Comparison of ENCODE assay signal across 19 cellular contexts in the genomic region with DNA sequence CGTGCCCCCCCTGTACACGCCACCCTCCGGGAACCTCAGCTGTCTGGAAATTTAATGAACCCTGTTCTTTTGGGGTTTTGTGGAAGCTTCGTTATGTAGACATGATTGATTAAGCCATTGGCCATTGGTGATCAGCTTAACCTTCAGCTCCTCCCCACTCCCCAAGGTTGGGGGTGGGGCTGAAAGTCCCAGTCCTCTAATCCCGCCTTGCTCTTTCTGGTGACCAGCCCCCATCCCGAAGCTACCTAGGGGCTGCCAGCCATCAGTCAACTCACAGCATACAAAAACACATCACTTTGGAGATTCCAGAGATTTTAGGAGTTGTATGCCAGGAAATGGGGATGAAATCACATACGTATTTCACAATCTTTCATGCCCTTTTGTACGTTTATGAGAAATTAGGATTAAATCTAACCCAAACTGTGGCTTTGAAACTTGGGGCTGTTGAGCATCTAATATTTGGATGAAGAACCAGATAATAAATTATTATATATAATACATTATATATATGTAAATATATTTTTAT.
"Had no signal": no experiment of that assay in that cellular context is flagged by ENCODE, and none has a peak within 500 bp of the region (broad histone marks: within the 10 kb centered on the region; RNA-seq: fewer than 3 reads in every experiment).

No MANE protein-coding gene starts in this region.

- H3K27me3 ChIP-seq: heart left ventricle, neural progenitor cell, spleen had no signal

- H3K27ac ChIP-seq: heart left ventricle, neural progenitor cell, spleen, thoracic aorta had no signal

- H3K27ac Mint-ChIP-seq: activated CD4-positive, alpha-beta memory T cell treated with anti-CD3 and anti-CD28 coated beads, Interleukin-2, amount 10 ng/mL, durations not matched to agents 7 days and 5 days; activated CD4-positive, alpha-beta T cell treated with anti-CD3 and anti-CD28 coated beads, Interleukin-2, amount 10 ng/mL, durations not matched to agents 24 days and 14 days; activated naive CD8-positive, alpha-beta T cell treated with anti-CD3 and anti-CD28 coated beads, Interleukin-2, amount 50 U/mL, for 24 hours; activated T-helper 1 cell treated with anti-CD3 and anti-CD28 coated beads, Interleukin-12 subunit alpha, Interleukin-12 subunit beta, Interleukin-2, Interleukin-4 antibody, amounts not matched to agents 30 ng/mL and 10 ng/mL and 1 ng/mL, durations not matched to agents 14 hours and 24 hours and 36 hours; naive thymus-derived CD4-positive, alpha-beta T cell; neural progenitor cell; T-helper 17 cell had no signal

- H3K9me3 Mint-ChIP-seq: activated CD4-positive, alpha-beta memory T cell treated with anti-CD3 and anti-CD28 coated beads, Interleukin-2, amount 10 ng/mL, durations not matched to agents 7 days and 5 days; activated CD4-positive, alpha-beta T cell treated with anti-CD3 and anti-CD28 coated beads, Interleukin-2, amount 10 ng/mL, durations not matched to agents 24 days and 14 days; activated naive CD8-positive, alpha-beta T cell treated with anti-CD3 and anti-CD28 coated beads, Interleukin-2, amount 50 U/mL, for 24 hours; activated T-helper 1 cell treated with anti-CD3 and anti-CD28 coated beads, Interleukin-12 subunit alpha, Interleukin-12 subunit beta, Interleukin-2, Interleukin-4 antibody, amounts not matched to agents 30 ng/mL and 10 ng/mL and 1 ng/mL, durations not matched to agents 14 hours and 24 hours and 36 hours; neural progenitor cell had no signal

- ATAC-seq: activated CD4-positive, CD25-positive, alpha-beta regulatory T cell treated with anti-CD3 and anti-CD28 coated beads, Interleukin-2, amount 50 U/mL, for 24 hours; activated naive CD8-positive, alpha-beta T cell treated with anti-CD3 and anti-CD28 coated beads, Interleukin-2, amount 50 U/mL, for 24 hours; heart left ventricle; naive thymus-derived CD4-positive, alpha-beta T cell; T-helper 17 cell had no signal

- H3K36me3 Mint-ChIP-seq: naive thymus-derived CD4-positive, alpha-beta T cell; neural progenitor cell had no signal

- H3K4me3 ChIP-seq: heart left ventricle, neural progenitor cell, spleen, thoracic aorta had no signal

- H3K9me3 ChIP-seq: heart left ventricle, spleen, thoracic aorta had no signal

- H3K36me3 ChIP-seq: heart left ventricle, neural progenitor cell, spleen, thoracic aorta had no signal

- H3K4me1 Mint-ChIP-seq: activated CD4-positive, alpha-beta memory T cell treated with anti-CD3 and anti-CD28 coated beads, Interleukin-2, amount 10 ng/mL, durations not matched to agents 7 days and 5 days; activated naive CD8-positive, alpha-beta T cell treated with anti-CD3 and anti-CD28 coated beads, Interleukin-2, amount 50 U/mL, for 24 hours; T-helper 17 cell had no signal

- DNase-seq: activated CD4-positive, alpha-beta memory T cell treated with anti-CD3 and anti-CD28 coated beads, Interleukin-2, amount 10 ng/mL, durations not matched to agents 7 days and 5 days; activated CD4-positive, alpha-beta T cell treated with anti-CD3 and anti-CD28 coated beads, Interleukin-2, amount 10 ng/mL, durations not matched to agents 24 days and 14 days; activated gamma-delta T cell; activated naive CD4-positive, alpha-beta T cell treated with anti-CD3 and anti-CD28 coated beads, Interleukin-2, amount 50 U/mL, for 16 hours; activated naive CD8-positive, alpha-beta T cell treated with anti-CD3 and anti-CD28 coated beads, Interleukin-2, amount 50 U/mL, for 24 hours; activated T-cell treated with anti-CD3 and anti-CD28 coated beads for 4 hours; effector CD8-positive, alpha-beta T cell; heart left ventricle; naive thymus-derived CD4-positive, alpha-beta T cell; retina; spleen; stimulated activated CD4-positive, alpha-beta T cell treated with anti-CD3 and anti-CD28 coated beads, Interleukin-4, amount 100 ng/mL, for 24 hours; stimulated activated naive CD4-positive, alpha-beta T cell treated with Interleukin-2 at 50 U/mL for 16 hours; SW 1271; T-helper 17 cell had no signal

- H3K4me3 Mint-ChIP-seq: activated CD4-positive, alpha-beta memory T cell treated with anti-CD3 and anti-CD28 coated beads, Interleukin-2, amount 10 ng/mL, durations not matched to agents 7 days and 5 days; activated CD4-positive, alpha-beta T cell treated with anti-CD3 and anti-CD28 coated beads, Interleukin-2, amount 10 ng/mL, durations not matched to agents 24 days and 14 days; activated naive CD8-positive, alpha-beta T cell treated with anti-CD3 and anti-CD28 coated beads, Interleukin-2, amount 50 U/mL, for 24 hours; activated T-helper 1 cell treated with anti-CD3 and anti-CD28 coated beads, Interleukin-12 subunit alpha, Interleukin-12 subunit beta, Interleukin-2, Interleukin-4 antibody, amounts not matched to agents 30 ng/mL and 10 ng/mL and 1 ng/mL, durations not matched to agents 14 hours and 24 hours and 36 hours; naive thymus-derived CD4-positive, alpha-beta T cell; neural progenitor cell; T-helper 17 cell had no signal
